In the genomic region with DNA sequence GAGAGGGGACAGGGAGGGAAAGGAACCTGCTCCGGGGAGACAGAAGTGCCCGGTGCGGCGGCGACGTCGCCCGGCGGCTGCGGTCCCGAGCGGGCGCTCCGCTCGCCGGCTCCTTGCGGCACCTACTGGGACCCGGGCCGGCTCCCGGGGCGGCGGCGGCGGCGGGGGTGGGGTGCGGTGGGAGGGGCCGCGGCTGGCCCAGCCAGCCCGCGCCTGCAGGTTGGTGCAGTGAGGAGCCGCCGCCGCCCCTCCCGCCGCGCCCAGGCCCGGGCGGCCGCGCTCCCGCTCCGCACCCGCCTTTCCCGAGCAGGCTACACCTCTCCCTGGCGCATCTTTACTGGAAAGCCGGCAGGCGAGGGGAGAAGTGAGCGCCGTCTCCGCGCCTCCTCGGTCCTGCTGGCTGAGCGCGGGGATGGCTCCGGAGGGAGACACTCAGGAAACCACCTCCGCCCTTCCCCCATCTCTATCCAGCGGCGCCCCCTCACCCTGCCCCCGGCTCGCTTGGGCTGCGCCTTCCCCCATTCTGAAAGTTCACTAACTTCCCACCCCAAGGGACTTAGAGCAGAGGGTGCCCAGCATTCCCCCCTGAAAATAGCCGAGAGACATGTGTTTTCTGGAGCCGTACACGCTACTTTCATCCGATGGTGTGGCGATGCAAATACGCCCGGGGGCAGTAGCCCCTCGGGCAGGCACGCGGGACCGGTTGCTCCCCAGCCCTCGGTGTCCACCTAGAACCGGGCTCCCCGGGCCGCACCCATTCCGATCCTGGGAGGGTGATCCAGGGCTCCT, we compare ENCODE assay signal across 8 cellular contexts. TPM values are rescaled to one million over a fixed set of nuclear protein-coding genes. Genes with fewer than 3 reads are reported as not detected.
DNase-seq lines count a peak whose midpoint lies in the region; ATAC-seq and TF ChIP-seq lines count a peak whose summit lies in the region.

PLD5 (minus strand) TSS at position 127 of the 789 bp plus-strand sequence.

- no peaks in the 10 kb centered on the region for H3K4me1 Mint-ChIP-seq in activated CD4-positive, alpha-beta T cell treated with anti-CD3 and anti-CD28 coated beads, Interleukin-2, amount 10 ng/mL, durations not matched to agents 24 days and 14 days

- H3K27me3 Mint-ChIP-seq in activated CD4-positive, alpha-beta T cell treated with anti-CD3 and anti-CD28 coated beads, Interleukin-2, amount 10 ng/mL, durations not matched to agents 24 days and 14 days, result peaks cover 42% of the 10 kb centered on the region

- H3K9me3 Mint-ChIP-seq in activated CD4-positive, alpha-beta T cell treated with anti-CD3 and anti-CD28 coated beads, Interleukin-2, amount 10 ng/mL, durations not matched to agents 24 days and 14 days, result no peaks in the 10 kb centered on the region

- intact Hi-C loops in activated CD4-positive, alpha-beta T cell treated with anti-CD3 and anti-CD28 coated beads, Interleukin-2, amount 10 ng/mL, durations not matched to agents 24 days and 14 days (cut with micrococcal nuclease), result no loop called here

- H4K20me1 ChIP-seq in fibroblast of lung (ENCODE audit: control insufficient read depth, extremely low read depth, insufficient read depth, low read length), result no peaks in the 10 kb centered on the region

- no peaks in the 10 kb centered on the region for H3K79me2 ChIP-seq in fibroblast of lung (ENCODE audit: control insufficient read depth, insufficient read depth, low read length)

- DNase-seq in activated CD4-positive, alpha-beta T cell treated with anti-CD3 and anti-CD28 coated beads, Interleukin-2, amount 10 ng/mL, durations not matched to agents 24 days and 14 days, result no peak
- no peak for DNase-seq in activated CD4-positive, alpha-beta T cell treated with anti-CD3 and anti-CD28 coated beads, Interleukin-2, amount 50 U/mL, for 4 hours
- no peak for DNase-seq in RWPE2 (ENCODE audit: low spot score)
- peak in 1 of 2 donors; percentile 1 for DNase-seq in fibroblast of lung (ENCODE audit: low read depth in 2 of 2)
- DNase-seq in pons (ENCODE audit: low spot score), result peak; percentile 10
- DNase-seq in NK-92 (lab: John Stamatoyannopoulos, UW; ENCODE audit: unreplicated experiment), result no peak

- peak within 1 kb of the TSS; percentile 44 for H3K4me2 ChIP-seq in fibroblast of lung (ENCODE audit: extremely low read depth, insufficient read depth, low read length)

- H3K9me3 ChIP-seq in RWPE2 (ENCODE audit: severe bottlenecking) (no peaks in the 10 kb centered on the region), fibroblast of lung (ENCODE audit: control insufficient read depth, insufficient read depth, low read depth, low read length) (no peaks in the 10 kb centered on the region)

- H3K36me3 Mint-ChIP-seq in activated CD4-positive, alpha-beta T cell treated with anti-CD3 and anti-CD28 coated beads, Interleukin-2, amount 10 ng/mL, durations not matched to agents 24 days and 14 days (ENCODE audit: low read depth), result peaks cover 2% of the 10 kb centered on the region

- H3K27ac ChIP-seq in RWPE2 (ENCODE audit: poor library complexity, severe bottlenecking) (no peak within 1 kb of the TSS), fibroblast of lung (ENCODE audit: insufficient read depth, low read length) (no peak within 1 kb of the TSS)

- H3K36me3 ChIP-seq in RWPE2 (ENCODE audit: low read depth) (no peaks in the 10 kb centered on the region), fibroblast of lung (ENCODE audit: control insufficient read depth, insufficient read depth, low read length) (no peaks in the 10 kb centered on the region)

- no peak within 1 kb of the TSS for H2AFZ ChIP-seq in fibroblast of lung (ENCODE audit: low read length)

- ATAC-seq in RWPE2 (ENCODE audit: low read depth) (peak; percentile 64), GM19324 (IDR thresholded peaks at IDR 0.05; ENCODE audit: low FRiP score, unreplicated experiment) (no peak), HG02798 (IDR thresholded peaks at IDR 0.05; ENCODE audit: poor library complexity, unreplicated experiment) (no peak)

- H3K4me3 ChIP-seq in RWPE2 (ENCODE audit: severe bottlenecking) (peak within 1 kb of the TSS; percentile 40), fibroblast of lung (replicated peaks in 1 of 4; ENCODE audit: control extremely low read depth in 1 of 4, insufficient read depth in 1 of 4, low read depth in 3 of 4, low read length in 4 of 4) (peak within 1 kb of the TSS in 2 of 4 experiments; percentile 35 to 50)

- H3K27me3 ChIP-seq in RWPE2 (ENCODE audit: insufficient read depth, poor library complexity, severe bottlenecking) (no peaks in the 10 kb centered on the region), fibroblast of lung (ENCODE audit: control insufficient read depth, insufficient read depth, low read length) (peaks cover 21% of the 10 kb centered on the region)

- H3K9ac ChIP-seq in fibroblast of lung (ENCODE audit: insufficient read depth, low read length), result no peak within 1 kb of the TSS

- no peak for TF ChIP-seq CTCF in RWPE2 (IDR thresholded peaks at IDR 0.05; ENCODE audit: poor library complexity, severe bottlenecking)
- no peak for TF ChIP-seq CTCF in fibroblast of lung (conservative IDR thresholded peaks at IDR 0.05 in 1 of 2, IDR thresholded peaks at IDR 0.05 in 1 of 2; ENCODE audit: low read depth in 1 of 2, low read length in 2 of 2)

- H3K27ac Mint-ChIP-seq in activated CD4-positive, alpha-beta T cell treated with anti-CD3 and anti-CD28 coated beads, Interleukin-2, amount 10 ng/mL, durations not matched to agents 24 days and 14 days, result no peak within 1 kb of the TSS

- H3K4me1 ChIP-seq in RWPE2 (ENCODE audit: insufficient read depth, poor library complexity, severe bottlenecking) (no peaks in the 10 kb centered on the region), fibroblast of lung (ENCODE audit: control insufficient read depth, extremely low read depth, insufficient read depth, low read length) (no peaks in the 10 kb centered on the region)

- peak within 1 kb of the TSS; percentile 63 for H3K4me3 Mint-ChIP-seq in activated CD4-positive, alpha-beta T cell treated with anti-CD3 and anti-CD28 coated beads, Interleukin-2, amount 10 ng/mL, durations not matched to agents 24 days and 14 days

RNA-seq across cellular contexts. Expression of gene PLD5, which starts in this region (rescaled TPM):
- total RNA-seq in activated CD4-positive, alpha-beta T cell treated with anti-CD3 and anti-CD28 coated beads, Interleukin-2, amount 10 ng/mL, durations not matched to agents 24 days and 14 days, result not detected in 2 replicates
- under 0.01 TPM in 1 of 2 replicates, not detected in the other for total RNA-seq in fibroblast of lung
- 0.02 and 0.10 TPM in 2 replicates for polyA plus RNA-seq in fibroblast of lung
- polyA plus RNA-seq in fibroblast of lung (2012), result 0.31 TPM in 1 of 2 replicates, not detected in the other
- not detected in 2 replicates for polyA minus RNA-seq in fibroblast of lung (ENCODE audit: low replicate concordance)
